In genomic region chr3:16846373-16847078, GRCh38 we compare ENCODE assay signal across 2 cellular contexts.
TF ChIP-seq lines count a peak whose summit lies in the region.

No MANE protein-coding gene starts in this region.

TF ChIP-seq in liver, 16 proteins besides CTCF, POLR2A, EP300 and RAD21:
- no peak for TF ChIP-seq REST (IDR thresholded peaks at IDR 0.05)
- no peak for TF ChIP-seq EGR1 (IDR thresholded peaks at IDR 0.05; ENCODE audit: low read depth in 2 of 2)
- no peak for TF ChIP-seq FOXA2 (IDR thresholded peaks at IDR 0.05)
- peak; percentile 31 for TF ChIP-seq SP1 (IDR thresholded peaks at IDR 0.05)
- TF ChIP-seq HNF4A (conservative IDR thresholded peaks at IDR 0.05): peak in 1 of 2 donors; percentile 35
- peak; percentile 79 to 95 for TF ChIP-seq RXRA (IDR thresholded peaks at IDR 0.05)
- TF ChIP-seq YY1 (IDR thresholded peaks at IDR 0.05): no peak

TF ChIP-seq in HepG2, 621 proteins besides CTCF, POLR2A, EP300 and RAD21:
- no peak for TF ChIP-seq POGK (CRISPR knock-in tag; conservative IDR thresholded peaks at IDR 0.05)
- no peak for TF ChIP-seq ZBTB42 (CRISPR knock-in tag; IDR thresholded peaks at IDR 0.05)
- no peak for TF ChIP-seq ZNF639 (CRISPR knock-in tag; conservative IDR thresholded peaks at IDR 0.05)
- TF ChIP-seq ZNF549 (CRISPR knock-in tag; IDR thresholded peaks at IDR 0.05): no peak
- TF ChIP-seq ZNF678 (CRISPR knock-in tag; IDR thresholded peaks at IDR 0.05): no peak
- TF ChIP-seq ZNF776 (CRISPR knock-in tag; IDR thresholded peaks at IDR 0.05): no peak
- TF ChIP-seq ZNF407 (CRISPR knock-in tag; IDR thresholded peaks at IDR 0.05; ENCODE audit: not compliant biosample characterization): no peak
- TF ChIP-seq ZBTB3 (CRISPR knock-in tag; IDR thresholded peaks at IDR 0.05; ENCODE audit: borderline replicate concordance, low read depth): no peak
- TF ChIP-seq ZNF224 (CRISPR knock-in tag; IDR thresholded peaks at IDR 0.05): no peak
- no peak for TF ChIP-seq ZHX2 (IDR thresholded peaks at IDR 0.05; ENCODE audit: low read depth)
- TF ChIP-seq ZHX2 (CRISPR knock-in tag; IDR thresholded peaks at IDR 0.05; ENCODE audit: borderline replicate concordance): no peak
- TF ChIP-seq ZNF207 (IDR thresholded peaks at IDR 0.05; ENCODE audit: borderline replicate concordance): no peak
- no peak for TF ChIP-seq REL (CRISPR knock-in tag; conservative IDR thresholded peaks at IDR 0.05)
- TF ChIP-seq NPAS2 (CRISPR knock-in tag; IDR thresholded peaks at IDR 0.05; ENCODE audit: borderline replicate concordance): no peak
- no peak for TF ChIP-seq ZSCAN21 (CRISPR knock-in tag; IDR thresholded peaks at IDR 0.05; ENCODE audit: borderline replicate concordance)
- no peak for TF ChIP-seq SOX6 (IDR thresholded peaks at IDR 0.05)
- no peak for TF ChIP-seq SOX6 (CRISPR knock-in tag; IDR thresholded peaks at IDR 0.05)
- no peak for TF ChIP-seq ELF1 (CRISPR knock-in tag; IDR thresholded peaks at IDR 0.05)
